In the genomic region with DNA sequence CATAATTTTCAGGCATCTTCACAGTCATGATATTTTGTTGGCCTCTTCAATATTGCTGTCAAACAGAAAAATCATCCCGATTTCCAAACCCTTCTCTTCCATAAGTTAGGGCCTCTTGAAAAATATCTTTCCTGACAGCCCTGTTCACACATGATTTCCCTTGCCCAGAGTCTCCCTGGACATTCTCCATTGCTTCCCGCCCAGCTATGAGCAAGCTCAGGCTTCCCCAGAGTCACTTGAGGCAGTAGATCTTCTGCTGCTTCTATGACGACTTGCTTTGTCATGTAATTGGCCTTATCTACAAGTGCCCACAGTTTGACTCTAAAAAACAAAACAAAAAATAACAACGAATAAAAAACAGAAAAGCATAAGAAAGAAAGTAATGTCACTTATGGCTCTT, we compare ENCODE assay signal across 28 cellular contexts.
A peak's percentile ranks its signal among the peaks of the same experiment; 100 is the strongest.
DNase-seq lines count a peak whose midpoint lies in the region; ATAC-seq and TF ChIP-seq lines count a peak whose summit lies in the region.
"Had no signal": no experiment of that assay in that cellular context is flagged by ENCODE, and none has a peak within 500 bp of the region (broad histone marks: within the 10 kb centered on the region; RNA-seq: fewer than 3 reads in every experiment).

No MANE protein-coding gene starts in this region.

- no peak for TF ChIP-seq RAD21 in SK-N-SH (IDR thresholded peaks at IDR 0.05; ENCODE audit: low read length)

- no peak overlapping the region for H3K4me3 ChIP-seq in SK-N-SH (ENCODE audit: low read depth in 2 of 2, low read length in 1 of 2)
- H3K4me3 ChIP-seq: colonic mucosa, esophagus muscularis mucosa, HAP-1, lung, prostate gland, skin epidermis had no signal

- H3K9ac ChIP-seq in SK-N-SH, result no peak overlapping the region

- H3K27me3 ChIP-seq in SK-N-SH (ENCODE audit: insufficient read depth), result no peaks in the 10 kb centered on the region
- H3K27me3 ChIP-seq: colonic mucosa, esophagus muscularis mucosa had no signal

- H3K36me3 ChIP-seq in SK-N-SH (replicated peaks in 1 of 2; ENCODE audit: control insufficient read depth in 1 of 2, insufficient read depth in 2 of 2, low read length in 1 of 2), result no peaks in the 10 kb centered on the region
- H3K36me3 ChIP-seq: colonic mucosa, esophagus muscularis mucosa, HAP-1, prostate gland had no signal

- DNase-seq in SK-N-SH, result no peak
- peak; percentile 44 for DNase-seq in LHCN-M2 (ENCODE audit: low read depth)
- peak; percentile 23 for DNase-seq in fibroblast of gingiva (ENCODE audit: low read depth)
- DNase-seq in sciatic nerve (ENCODE audit: low spot score), result no peak
- DNase-seq in DMS53 (lab: John Stamatoyannopoulos, UW), result no peak
- no peak for DNase-seq in GOT3 (lab: John Stamatoyannopoulos, UW)
- DNase-seq: 8988T; activated CD4-positive, alpha-beta T cell treated with anti-CD3 and anti-CD28 coated beads for 1 hour; activated CD8-positive, alpha-beta T cell treated with anti-CD3 and anti-CD28 coated beads, Interleukin-2, amount 10 ng/mL, durations not matched to agents 7 days and 5 days; activated gamma-delta T cell; colonic mucosa; effector memory CD8-positive, alpha-beta T cell; glutamatergic neuron; IMR-90; kidney; NCI-H1092 treated with DMSO at 0.1 percent for 48 hours; NCI-H2029 treated with DMSO at 0.1 percent for 48 hours; NCI-H446; PC-3; stimulated activated CD4-positive, alpha-beta T cell treated with anti-CD3 and anti-CD28 coated beads, Interleukin-1b, Interleukin-23, amount 100 ng/mL, for 48 hours; T-cell had no signal

- H2AFZ ChIP-seq in SK-N-SH (ENCODE audit: low read depth), result no peak overlapping the region

- H3F3A ChIP-seq in SK-N-SH (replicated peaks; ENCODE audit: insufficient read depth), result peaks cover 19% of the 10 kb centered on the region

- ATAC-seq in SK-N-SH treated with all-trans-retinoic acid at 6 μM for 48 hours (no peak), sciatic nerve (peak; percentile 52), HG02938 (IDR thresholded peaks at IDR 0.05; ENCODE audit: unreplicated experiment) (no peak)
- ATAC-seq: activated CD8-positive, alpha-beta T cell treated with anti-CD3 and anti-CD28 coated beads, Interleukin-2, amount 10 ng/mL, durations not matched to agents 7 days and 5 days; effector memory CD8-positive, alpha-beta T cell; PC-3; T-cell had no signal

- TF ChIP-seq EP300 in SK-N-SH (IDR thresholded peaks at IDR 0.05; ENCODE audit: borderline replicate concordance in 1 of 2, low read depth in 1 of 2, low read length in 1 of 2), result no peak

- no peaks in the 10 kb centered on the region for H3K9me2 ChIP-seq in SK-N-SH

- POLR2A ChIA-PET in SK-N-SH (lab: Yijun Ruan, JAX), result no interaction called here

- H3K27ac ChIP-seq in SK-N-SH (ENCODE audit: low read depth in 2 of 2, low read length in 1 of 2), result peak overlapping the region in 1 of 2 experiments; percentile 8; a peak in 2 of 4 replicates
- H3K27ac ChIP-seq: colonic mucosa, prostate gland, skin epidermis had no signal

- intact Hi-C loops in sciatic nerve (cut with DNase I), result no loop called here

- H4K20me1 ChIP-seq in SK-N-SH (ENCODE audit: insufficient read depth), result no peaks in the 10 kb centered on the region

- peaks cover 0 to 27% of the 10 kb centered on the region in 2 experiments; a peak in 2 of 4 replicates for H3K4me1 ChIP-seq in SK-N-SH (ENCODE audit: control insufficient read depth in 1 of 2, insufficient read depth in 2 of 2, low read depth in 1 of 2, low read length in 1 of 2)
- H3K4me1 ChIP-seq: colonic mucosa, HAP-1, prostate gland had no signal

- CTCF ChIA-PET in SK-N-SH (lab: Yijun Ruan, JAX), result no interaction called here

- 38% methylated on average over 4 of the region's 4 CpGs for WGBS in SK-N-SH (ENCODE audit: low lambda C conversion rate)

- TF ChIP-seq CTCF in SK-N-SH (IDR thresholded peaks at IDR 0.05), result no peak

- no peak overlapping the region for H3K4me2 ChIP-seq in SK-N-SH

- H3K9me3 ChIP-seq in SK-N-SH, result no peaks in the 10 kb centered on the region
- H3K9me3 ChIP-seq: colonic mucosa, esophagus muscularis mucosa, HAP-1, prostate gland had no signal

- H3K79me2 ChIP-seq in SK-N-SH (ENCODE audit: insufficient read depth), result no peaks in the 10 kb centered on the region

TF ChIP-seq in SK-N-SH, 30 proteins besides CTCF, POLR2A, EP300 and RAD21:
- TF ChIP-seq FOXM1 (IDR thresholded peaks at IDR 0.05; ENCODE audit: low read depth) (no peak), NRF1 (IDR thresholded peaks at IDR 0.05; ENCODE audit: low read depth, low read length) (no peak), FOSL2 (IDR thresholded peaks at IDR 0.05; ENCODE audit: borderline replicate concordance, low read depth) (0 out of 2 replicates have a peak, but pooled peaks have one; percentile 2), MEF2A (IDR thresholded peaks at IDR 0.05; ENCODE audit: borderline replicate concordance, low read depth) (no peak)
TF ChIP-seq in SK-N-SH: peak in this region for 1.

TF ChIP-seq in SK-N-SH treated with all-trans-retinoic acid at 6 μM for 48 hours, 23 proteins besides CTCF, POLR2A, EP300 and RAD21 (continues in another document):
- TF ChIP-seq, protein P1, sequence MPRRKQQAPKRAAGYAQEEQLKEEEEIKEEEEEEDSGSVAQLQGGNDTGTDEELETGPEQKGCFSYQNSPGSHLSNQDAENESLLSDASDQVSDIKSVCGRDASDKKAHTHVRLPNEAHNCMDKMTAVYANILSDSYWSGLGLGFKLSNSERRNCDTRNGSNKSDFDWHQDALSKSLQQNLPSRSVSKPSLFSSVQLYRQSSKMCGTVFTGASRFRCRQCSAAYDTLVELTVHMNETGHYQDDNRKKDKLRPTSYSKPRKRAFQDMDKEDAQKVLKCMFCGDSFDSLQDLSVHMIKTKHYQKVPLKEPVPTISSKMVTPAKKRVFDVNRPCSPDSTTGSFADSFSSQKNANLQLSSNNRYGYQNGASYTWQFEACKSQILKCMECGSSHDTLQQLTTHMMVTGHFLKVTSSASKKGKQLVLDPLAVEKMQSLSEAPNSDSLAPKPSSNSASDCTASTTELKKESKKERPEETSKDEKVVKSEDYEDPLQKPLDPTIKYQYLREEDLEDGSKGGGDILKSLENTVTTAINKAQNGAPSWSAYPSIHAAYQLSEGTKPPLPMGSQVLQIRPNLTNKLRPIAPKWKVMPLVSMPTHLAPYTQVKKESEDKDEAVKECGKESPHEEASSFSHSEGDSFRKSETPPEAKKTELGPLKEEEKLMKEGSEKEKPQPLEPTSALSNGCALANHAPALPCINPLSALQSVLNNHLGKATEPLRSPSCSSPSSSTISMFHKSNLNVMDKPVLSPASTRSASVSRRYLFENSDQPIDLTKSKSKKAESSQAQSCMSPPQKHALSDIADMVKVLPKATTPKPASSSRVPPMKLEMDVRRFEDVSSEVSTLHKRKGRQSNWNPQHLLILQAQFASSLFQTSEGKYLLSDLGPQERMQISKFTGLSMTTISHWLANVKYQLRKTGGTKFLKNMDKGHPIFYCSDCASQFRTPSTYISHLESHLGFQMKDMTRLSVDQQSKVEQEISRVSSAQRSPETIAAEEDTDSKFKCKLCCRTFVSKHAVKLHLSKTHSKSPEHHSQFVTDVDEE (CRISPR knock-in tag; IDR thresholded peaks at IDR 0.05), result no peak
- TF ChIP-seq CSDC2 (CRISPR knock-in tag; IDR thresholded peaks at IDR 0.05), result no peak
- no peak for TF ChIP-seq RARB (CRISPR knock-in tag; IDR thresholded peaks at IDR 0.05)
- no peak for TF ChIP-seq SNAI2 (CRISPR knock-in tag; IDR thresholded peaks at IDR 0.05)
- no peak for TF ChIP-seq ISL1 (CRISPR knock-in tag; IDR thresholded peaks at IDR 0.05)
- TF ChIP-seq, protein P2, sequence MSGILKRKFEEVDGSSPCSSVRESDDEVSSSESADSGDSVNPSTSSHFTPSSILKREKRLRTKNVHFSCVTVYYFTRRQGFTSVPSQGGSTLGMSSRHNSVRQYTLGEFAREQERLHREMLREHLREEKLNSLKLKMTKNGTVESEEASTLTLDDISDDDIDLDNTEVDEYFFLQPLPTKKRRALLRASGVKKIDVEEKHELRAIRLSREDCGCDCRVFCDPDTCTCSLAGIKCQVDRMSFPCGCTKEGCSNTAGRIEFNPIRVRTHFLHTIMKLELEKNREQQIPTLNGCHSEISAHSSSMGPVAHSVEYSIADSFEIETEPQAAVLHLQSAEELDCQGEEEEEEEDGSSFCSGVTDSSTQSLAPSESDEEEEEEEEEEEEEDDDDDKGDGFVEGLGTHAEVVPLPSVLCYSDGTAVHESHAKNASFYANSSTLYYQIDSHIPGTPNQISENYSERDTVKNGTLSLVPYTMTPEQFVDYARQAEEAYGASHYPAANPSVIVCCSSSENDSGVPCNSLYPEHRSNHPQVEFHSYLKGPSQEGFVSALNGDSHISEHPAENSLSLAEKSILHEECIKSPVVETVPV (CRISPR knock-in tag; IDR thresholded peaks at IDR 0.05), result no peak
- TF ChIP-seq ZNF8 (CRISPR knock-in tag; IDR thresholded peaks at IDR 0.05), result no peak
- TF ChIP-seq, protein P3, sequence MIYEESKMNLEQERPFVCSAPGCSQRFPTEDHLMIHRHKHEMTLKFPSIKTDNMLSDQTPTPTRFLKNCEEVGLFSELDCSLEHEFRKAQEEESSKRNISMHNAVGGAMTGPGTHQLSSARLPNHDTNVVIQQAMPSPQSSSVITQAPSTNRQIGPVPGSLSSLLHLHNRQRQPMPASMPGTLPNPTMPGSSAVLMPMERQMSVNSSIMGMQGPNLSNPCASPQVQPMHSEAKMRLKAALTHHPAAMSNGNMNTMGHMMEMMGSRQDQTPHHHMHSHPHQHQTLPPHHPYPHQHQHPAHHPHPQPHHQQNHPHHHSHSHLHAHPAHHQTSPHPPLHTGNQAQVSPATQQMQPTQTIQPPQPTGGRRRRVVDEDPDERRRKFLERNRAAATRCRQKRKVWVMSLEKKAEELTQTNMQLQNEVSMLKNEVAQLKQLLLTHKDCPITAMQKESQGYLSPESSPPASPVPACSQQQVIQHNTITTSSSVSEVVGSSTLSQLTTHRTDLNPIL (CRISPR knock-in tag; IDR thresholded peaks at IDR 0.05; ENCODE audit: low read depth), result no peak
- no peak for TF ChIP-seq ARNTL (CRISPR knock-in tag; IDR thresholded peaks at IDR 0.05; ENCODE audit: borderline replicate concordance, low read depth)
- no peak for TF ChIP-seq GLIS3 (CRISPR knock-in tag; IDR thresholded peaks at IDR 0.05)
- TF ChIP-seq OSR1 (CRISPR knock-in tag; IDR thresholded peaks at IDR 0.05), result no peak
- TF ChIP-seq ZNF565 (CRISPR knock-in tag; conservative IDR thresholded peaks at IDR 0.05; ENCODE audit: low read depth), result no peak
- TF ChIP-seq TCF4 (CRISPR knock-in tag; IDR thresholded peaks at IDR 0.05; ENCODE audit: borderline replicate concordance), result no peak
- TF ChIP-seq TOX (CRISPR knock-in tag; IDR thresholded peaks at IDR 0.05; ENCODE audit: borderline replicate concordance), result no peak
- no peak for TF ChIP-seq ESRRG (CRISPR knock-in tag; IDR thresholded peaks at IDR 0.05)
- no peak for TF ChIP-seq BACH2 (CRISPR knock-in tag; IDR thresholded peaks at IDR 0.05; ENCODE audit: borderline replicate concordance)
- no peak for TF ChIP-seq ZFP30 (CRISPR knock-in tag; IDR thresholded peaks at IDR 0.05)

Comparison
In these comparisons a context has a peak if more than half of its experiments do, and no peak if none do; other contexts are left out.
1. DNase-seq: peak in LHCN-M2 (single experiment) and fibroblast of gingiva (single experiment); none in SK-N-SH (single experiment), sciatic nerve (single experiment), DMS53 (single experiment) and GOT3 (single experiment).